Comparison of ENCODE assay signal across 25 cellular contexts in genomic region chr20:13865156-13865555, GRCh38.
DNase-seq lines count a peak whose midpoint lies in the region; ATAC-seq, FAIRE-seq and TF ChIP-seq lines count a peak whose summit lies in the region.
"Had no signal": no experiment of that assay in that cellular context is flagged by ENCODE, and none has a peak within 500 bp of the region (broad histone marks: within the 10 kb centered on the region; RNA-seq: fewer than 3 reads in every experiment).

No MANE protein-coding gene starts in this region.

- DNase-seq in EH (ENCODE audit: low read depth) (peak; percentile 72), astrocyte (ENCODE audit: low read depth) (peak; percentile 8), mesothelial cell of epicardium (ENCODE audit: low spot score in 2 of 2, unreplicated experiment in 2 of 2) (no peak), NCI-H345 (lab: John Stamatoyannopoulos, UW) (no peak), suprapubic skin (ENCODE audit: low spot score in 2 of 2) (no peak)
- DNase-seq: activated CD8-positive, alpha-beta memory T cell treated with anti-CD3 and anti-CD28 coated beads, Interleukin-2, amount 50 U/mL, for 4 hours; activated naive CD8-positive, alpha-beta T cell treated with anti-CD3 and anti-CD28 coated beads, Interleukin-2, amount 10 ng/mL, durations not matched to agents 7 days and 5 days; heart left ventricle; MM.1S; NCI-H1436; NCI-H2107; NCI-H524 treated with DMSO at 0.1 percent for 48 hours; nephron progenitor cell; posterior cingulate gyrus; stimulated activated naive B cell treated with anti-CD40 and anti-IgM and Interleukin-4, amounts not matched to agents 10 μg/mL and 1 μg/mL and 100 μg/mL, for 72 hours; upper lobe of left lung had no signal

- TF ChIP-seq EP300 in suprapubic skin (IDR thresholded peaks at IDR 0.05) = no peak

- TF ChIP-seq CTCF in astrocyte (IDR thresholded peaks at IDR 0.05; ENCODE audit: insufficient read depth, low read depth, low read length) (no peak), mesothelial cell of epicardium (IDR thresholded peaks at IDR 0.05; ENCODE audit: unreplicated experiment) (no peak), suprapubic skin (IDR thresholded peaks at IDR 0.05) (no peak)

- peaks cover 23% of the 10 kb centered on the region for H3K4me1 Mint-ChIP-seq in astrocyte (ENCODE audit: low read depth, unreplicated experiment)
- peaks cover 21% of the 10 kb centered on the region for H3K4me1 Mint-ChIP-seq in mesothelial cell of epicardium
- H3K4me1 Mint-ChIP-seq: activated naive CD8-positive, alpha-beta T cell treated with anti-CD3 and anti-CD28 coated beads, Interleukin-2, amount 10 ng/mL, durations not matched to agents 7 days and 5 days; nephron progenitor cell; stimulated activated naive B cell treated with anti-CD40 and anti-IgM and Interleukin-4, amounts not matched to agents 10 μg/mL and 1 μg/mL and 100 μg/mL, for 72 hours had no signal

- H3K27ac ChIP-seq in astrocyte (ENCODE audit: low read depth, low read length) (no peak overlapping the region), stomach smooth muscle (ENCODE audit: low read length) (peak overlapping the region; percentile 37), suprapubic skin (no peak overlapping the region)
- H3K27ac ChIP-seq: C4-2B, upper lobe of left lung had no signal

- H3K27ac Mint-ChIP-seq in astrocyte (ENCODE audit: unreplicated experiment) = peak overlapping the region; percentile 67
- H3K27ac Mint-ChIP-seq in mesothelial cell of epicardium = peak overlapping the region; percentile 80
- H3K27ac Mint-ChIP-seq: activated naive CD8-positive, alpha-beta T cell treated with anti-CD3 and anti-CD28 coated beads, Interleukin-2, amount 10 ng/mL, durations not matched to agents 7 days and 5 days; stimulated activated naive B cell treated with anti-CD40 and anti-IgM and Interleukin-4, amounts not matched to agents 10 μg/mL and 1 μg/mL and 100 μg/mL, for 72 hours; T-helper 2 cell treated with Interferon-gamma antibody and Interleukin-4, amounts not matched to agents 5 μg/mL and 100 μg/mL, for 36 hours had no signal

- H3K4me3 Mint-ChIP-seq in astrocyte (ENCODE audit: unreplicated experiment) (no peak overlapping the region), mesothelial cell of epicardium (no peak overlapping the region)
- H3K4me3 Mint-ChIP-seq: activated naive CD8-positive, alpha-beta T cell treated with anti-CD3 and anti-CD28 coated beads, Interleukin-2, amount 10 ng/mL, durations not matched to agents 7 days and 5 days; nephron progenitor cell; stimulated activated naive B cell treated with anti-CD40 and anti-IgM and Interleukin-4, amounts not matched to agents 10 μg/mL and 1 μg/mL and 100 μg/mL, for 72 hours; T-helper 2 cell treated with Interferon-gamma antibody and Interleukin-4, amounts not matched to agents 5 μg/mL and 100 μg/mL, for 36 hours had no signal

- H2AFZ ChIP-seq in astrocyte (ENCODE audit: low read depth, low read length) = no peak overlapping the region

- H3K27me3 ChIP-seq in astrocyte (ENCODE audit: insufficient read depth, low read length) (no peaks in the 10 kb centered on the region), stomach smooth muscle (ENCODE audit: control insufficient read depth in 1 of 2, insufficient read depth in 2 of 2, low read length in 2 of 2) (no peaks in the 10 kb centered on the region), suprapubic skin (no peaks in the 10 kb centered on the region)
- H3K27me3 ChIP-seq: heart left ventricle, upper lobe of left lung had no signal

- H3K9me3 Mint-ChIP-seq in astrocyte (ENCODE audit: unreplicated experiment) (no peaks in the 10 kb centered on the region), mesothelial cell of epicardium (peaks cover 4% of the 10 kb centered on the region)
- H3K9me3 Mint-ChIP-seq: activated naive CD8-positive, alpha-beta T cell treated with anti-CD3 and anti-CD28 coated beads, Interleukin-2, amount 10 ng/mL, durations not matched to agents 7 days and 5 days; nephron progenitor cell; T-helper 2 cell treated with Interferon-gamma antibody and Interleukin-4, amounts not matched to agents 5 μg/mL and 100 μg/mL, for 36 hours had no signal

- no peaks in the 10 kb centered on the region for H3K9me3 ChIP-seq in astrocyte (ENCODE audit: insufficient read depth, low read depth, low read length)
- no peaks in the 10 kb centered on the region for H3K9me3 ChIP-seq in stomach smooth muscle (ENCODE audit: control insufficient read depth in 2 of 2, low read length in 2 of 2)
- H3K9me3 ChIP-seq in suprapubic skin = no peaks in the 10 kb centered on the region
- H3K9me3 ChIP-seq: heart left ventricle, upper lobe of left lung had no signal

- peak; percentile 62 for FAIRE-seq in astrocyte (lab: Jason Lieb, UNC)
- FAIRE-seq: bronchial epithelial cell, H1, K562 had no signal

- ATAC-seq in GM21825 (IDR thresholded peaks at IDR 0.05; ENCODE audit: unreplicated experiment) (no peak), GM21737 (IDR thresholded peaks at IDR 0.05; ENCODE audit: unreplicated experiment) (no peak)
- ATAC-seq: K562; stimulated activated naive B cell treated with anti-CD40 and anti-IgM and Interleukin-4, amounts not matched to agents 10 μg/mL and 1 μg/mL and 100 μg/mL, for 72 hours had no signal

- H3K4me1 ChIP-seq in astrocyte (ENCODE audit: insufficient read depth, low read length) (peaks cover 5% of the 10 kb centered on the region), stomach smooth muscle (ENCODE audit: control insufficient read depth, insufficient read depth, low read length) (peaks cover 32% of the 10 kb centered on the region), suprapubic skin (peaks cover 13% of the 10 kb centered on the region)

- H3K9ac ChIP-seq in astrocyte (ENCODE audit: low read length) (no peak overlapping the region), stomach smooth muscle (ENCODE audit: low read length in 2 of 2) (peak overlapping the region in 1 of 2 donors; percentile 19)

- no peak overlapping the region for H3K4me2 ChIP-seq in astrocyte (ENCODE audit: low read length)

- WGBS in suprapubic skin = 89% methylated on average over 2 of the region's 2 CpGs

- H3K4me3 ChIP-seq in astrocyte (ENCODE audit: insufficient read depth, low read depth, low read length) (no peak overlapping the region), stomach smooth muscle (ENCODE audit: low read length in 2 of 2) (no peak overlapping the region), suprapubic skin (no peak overlapping the region)
- H3K4me3 ChIP-seq: heart left ventricle, K562, skin epidermis, upper lobe of left lung had no signal

- no peaks in the 10 kb centered on the region for H4K20me1 ChIP-seq in astrocyte (ENCODE audit: insufficient read depth, low read length)

- no peaks in the 10 kb centered on the region for H3K79me2 ChIP-seq in astrocyte (ENCODE audit: insufficient read depth, low read length)

- no peaks in the 10 kb centered on the region for H3K36me3 Mint-ChIP-seq in astrocyte (ENCODE audit: low read depth, unreplicated experiment)
- no peaks in the 10 kb centered on the region for H3K36me3 Mint-ChIP-seq in mesothelial cell of epicardium
- H3K36me3 Mint-ChIP-seq: activated naive CD8-positive, alpha-beta T cell treated with anti-CD3 and anti-CD28 coated beads, Interleukin-2, amount 10 ng/mL, durations not matched to agents 7 days and 5 days; stimulated activated naive B cell treated with anti-CD40 and anti-IgM and Interleukin-4, amounts not matched to agents 10 μg/mL and 1 μg/mL and 100 μg/mL, for 72 hours had no signal

- H3K36me3 ChIP-seq in astrocyte (ENCODE audit: insufficient read depth, low read length) (no peaks in the 10 kb centered on the region), stomach smooth muscle (ENCODE audit: control insufficient read depth in 2 of 2, insufficient read depth in 2 of 2, low read length in 2 of 2) (no peaks in the 10 kb centered on the region), suprapubic skin (no peaks in the 10 kb centered on the region)
- H3K36me3 ChIP-seq: heart left ventricle, upper lobe of left lung had no signal

- no peaks in the 10 kb centered on the region for H3K27me3 Mint-ChIP-seq in astrocyte (ENCODE audit: low read depth, unreplicated experiment)
- no peaks in the 10 kb centered on the region for H3K27me3 Mint-ChIP-seq in mesothelial cell of epicardium (ENCODE audit: low read depth)

- no peak for TF ChIP-seq POLR2A in suprapubic skin (IDR thresholded peaks at IDR 0.05)

Comparison
In these comparisons a context has a peak if more than half of its experiments do, and no peak if none do; other contexts are left out.
1. DNase-seq: peak in EH (single experiment) and astrocyte (single experiment); none in mesothelial cell of epicardium (0 of 2), NCI-H345 (single experiment) and suprapubic skin (0 of 2).